Comparison of ENCODE assay signal across 19 cellular contexts in genomic region chr11:76714493-76714892, GRCh38. TPM values are rescaled to one million over a fixed set of nuclear protein-coding genes. Genes with fewer than 3 reads are reported as not detected.
A peak's percentile ranks its signal among the peaks of the same experiment; 100 is the strongest.
DNase-seq lines count a peak whose midpoint lies in the region; ATAC-seq, FAIRE-seq and TF ChIP-seq lines count a peak whose summit lies in the region.
"Had no signal": no experiment of that assay in that cellular context is flagged by ENCODE, and none has a peak within 500 bp of the region (broad histone marks: within the 10 kb centered on the region; RNA-seq: fewer than 3 reads in every experiment).

No MANE protein-coding gene starts in this region.

- H2AFZ ChIP-seq in GM23338 (no peak overlapping the region), K562 (ENCODE audit: low read depth, low read length) (no peak overlapping the region), neural progenitor cell (replicated peaks) (no peak overlapping the region)

- no peaks in the 10 kb centered on the region for H4K20me1 ChIP-seq in GM23338 (replicated peaks; ENCODE audit: insufficient read depth)
- H4K20me1 ChIP-seq in K562 (replicated peaks; ENCODE audit: control insufficient read depth, insufficient read depth, low read length), result no peaks in the 10 kb centered on the region
- H4K20me1 ChIP-seq in neural progenitor cell (ENCODE audit: low read depth), result no peaks in the 10 kb centered on the region
- H4K20me1 ChIP-seq: BLaER1 had no signal

- no TSS peak for BruUV-seq in K562 (replicated peaks; lab: Mats Ljungman, UMichigan)

- peak; percentile 35 to 61 for TF ChIP-seq CTCF in GM23338 (conservative IDR thresholded peaks at IDR 0.05; ENCODE audit: low read depth in 2 of 2)
- TF ChIP-seq CTCF in K562 (IDR thresholded peaks at IDR 0.05 in 2 of 3, conservative IDR thresholded peaks at IDR 0.05 in 1 of 3; ENCODE audit: insufficient read depth in 2 of 3, low read depth in 1 of 3, low read length in 3 of 3), result peak; percentile 22 to 46 (median 43); a peak in 4 of 6 replicates
- peak; percentile 15 for TF ChIP-seq CTCF in neural progenitor cell (IDR thresholded peaks at IDR 0.05)

- H3K27ac Mint-ChIP-seq in GM23338 (no peak overlapping the region), neural progenitor cell (no peak overlapping the region)
- H3K27ac Mint-ChIP-seq: CD8-positive, alpha-beta T cell had no signal

- H3K36me3 ChIP-seq in GM23338 (ENCODE audit: insufficient read depth) (no peaks in the 10 kb centered on the region), K562 (ENCODE audit: control insufficient read depth, insufficient read depth, low read length) (no peaks in the 10 kb centered on the region), neural progenitor cell (no peaks in the 10 kb centered on the region)
- H3K36me3 ChIP-seq: BLaER1, Peyer's patch, SJSA1 had no signal

- no peak overlapping the region for H3K9ac ChIP-seq in K562 (ENCODE audit: insufficient read depth in 1 of 2, low read depth in 2 of 2, low read length in 2 of 2)
- H3K9ac ChIP-seq in neural progenitor cell, result no peak overlapping the region
- H3K9ac ChIP-seq: BLaER1 had no signal

- in situ Hi-C loops in K562 (cut with MboI), result no loop called here

- peak; percentile 27 to 65 for TF ChIP-seq RAD21 in K562 (CRISPR knock-in tag; conservative IDR thresholded peaks at IDR 0.05 in 1 of 2, IDR thresholded peaks at IDR 0.05 in 1 of 2)

- H3K27me3 ChIP-seq in GM23338 (ENCODE audit: insufficient read depth) (no peaks in the 10 kb centered on the region), K562 (ENCODE audit: control insufficient read depth in 2 of 2, insufficient read depth in 2 of 2, low read length in 2 of 2) (no peaks in the 10 kb centered on the region), neural progenitor cell (no peaks in the 10 kb centered on the region)
- H3K27me3 ChIP-seq: BLaER1, Peyer's patch, SJSA1 had no signal

- H3K27ac ChIP-seq in GM23338 (ENCODE audit: low read depth), result no peak overlapping the region
- H3K27ac ChIP-seq in K562 (ENCODE audit: extremely low read depth, low read depth, low read length), result no peak overlapping the region
- H3K27ac ChIP-seq in neural progenitor cell, result no peak overlapping the region
- H3K27ac ChIP-seq in caudate nucleus (ENCODE audit: low read depth, low read length), result no peak overlapping the region
- H3K27ac ChIP-seq: A549, BLaER1, Peyer's patch, SJSA1 had no signal

- CTCF ChIA-PET in K562 (lab: Yijun Ruan, JAX; ENCODE audit: low intra/inter-chr PET ratio), result interaction anchor here (0.6 kb wide), 1 partner anchor 116 kb away, joined by 3 read pairs; no protein-coding TSS in a partner anchor

- no peak overlapping the region for H3K4me2 ChIP-seq in GM23338
- H3K4me2 ChIP-seq in K562 (ENCODE audit: insufficient read depth, low read length), result no peak overlapping the region
- no peak overlapping the region for H3K4me2 ChIP-seq in neural progenitor cell
- H3K4me2 ChIP-seq: A549, BLaER1 had no signal

- H3K4me1 Mint-ChIP-seq in GM23338 (no peaks in the 10 kb centered on the region), neural progenitor cell (no peaks in the 10 kb centered on the region)

- no peak overlapping the region for H3K4me3 ChIP-seq in GM23338
- H3K4me3 ChIP-seq in K562, result no peak overlapping the region
- H3K4me3 ChIP-seq in neural progenitor cell, result no peak overlapping the region
- H3K4me3 ChIP-seq: A549, BLaER1, Peyer's patch, SJSA1 had no signal

- H3K9me3 ChIP-seq in K562 (replicated peaks; ENCODE audit: control insufficient read depth, insufficient read depth, low read depth, low read length), result no peaks in the 10 kb centered on the region
- H3K9me3 ChIP-seq in neural progenitor cell (ENCODE audit: low read depth), result no peaks in the 10 kb centered on the region
- H3K9me3 ChIP-seq: A549, BLaER1, Peyer's patch, SJSA1 had no signal

- no peak for TF ChIP-seq POLR2A in K562 (conservative IDR thresholded peaks at IDR 0.05)

- H3K4me1 ChIP-seq in GM23338 (ENCODE audit: insufficient read depth) (no peaks in the 10 kb centered on the region), K562 (replicated peaks in 1 of 2; ENCODE audit: control insufficient read depth in 2 of 2, insufficient read depth in 2 of 2, low read length in 2 of 2) (peaks cover 0 to 15% of the 10 kb centered on the region in 2 experiments; a peak in 2 of 5 replicates), neural progenitor cell (no peaks in the 10 kb centered on the region)
- H3K4me1 ChIP-seq: A549, BLaER1, Peyer's patch, SJSA1 had no signal

- H3K9me3 Mint-ChIP-seq in GM23338 (no peaks in the 10 kb centered on the region), neural progenitor cell (no peaks in the 10 kb centered on the region)
- H3K9me3 Mint-ChIP-seq: CD8-positive, alpha-beta T cell had no signal

- 0% methylated on average over 2 of the region's 3 CpGs for WGBS in K562 (ENCODE audit: insufficient coverage, low coverage, missing lambda C conversion rate)

- TF ChIP-seq EP300 in K562 (IDR thresholded peaks at IDR 0.05; ENCODE audit: low read length), result no peak

- H3K27me3 Mint-ChIP-seq in GM23338 (ENCODE audit: insufficient read depth, low read depth, poor library complexity) (peaks cover 9% of the 10 kb centered on the region), neural progenitor cell (ENCODE audit: insufficient read depth, low read depth) (peaks cover 10% of the 10 kb centered on the region)

- H3K9me2 ChIP-seq in GM23338 (ENCODE audit: insufficient read depth), result no peaks in the 10 kb centered on the region

- no peaks in the 10 kb centered on the region for H3F3A ChIP-seq in GM23338 (replicated peaks; ENCODE audit: low read depth)
- H3F3A ChIP-seq in neural progenitor cell (ENCODE audit: low read depth), result no peaks in the 10 kb centered on the region

- DNase-seq in GM23338 (ENCODE audit: low spot score) (no peak), NAMALWA (ENCODE audit: low spot score) (peak; percentile 15), K562 (ENCODE audit: extremely low read depth in 1 of 4, low spot score in 3 of 4) (no peak), neural progenitor cell (ENCODE audit: low spot score) (no peak), caudate nucleus (lab: John Stamatoyannopoulos, UW) (no peak), NCI-H226 (no peak)
- DNase-seq: Calu3; CD8-positive, alpha-beta T cell; NCI-H1694 treated with DMSO at 0.1 percent for 48 hours; NCI-H2107; NCI-H524; Peyer's patch had no signal

- ATAC-seq in GM23338, result no peak
- peak; percentile 61 for ATAC-seq in K562
- ATAC-seq in GM21526 (IDR thresholded peaks at IDR 0.05; ENCODE audit: low FRiP score, unreplicated experiment), result no peak
- ATAC-seq: CD8-positive, alpha-beta T cell had no signal

- no peak for FAIRE-seq in K562 (lab: Jason Lieb, UNC)
- FAIRE-seq: A549, GM12892, GM18507, H54 had no signal

- intact Hi-C loops in K562 (cut with micrococcal nuclease), result no loop called here

- H3K4me3 Mint-ChIP-seq in GM23338 (no peak overlapping the region), neural progenitor cell (no peak overlapping the region)
- H3K4me3 Mint-ChIP-seq: CD8-positive, alpha-beta T cell had no signal

- H3K9me1 ChIP-seq in K562 (ENCODE audit: control insufficient read depth, insufficient read depth, low read length), result no peaks in the 10 kb centered on the region

- H3K36me3 Mint-ChIP-seq in GM23338 (ENCODE audit: low read depth) (no peaks in the 10 kb centered on the region), neural progenitor cell (no peaks in the 10 kb centered on the region)
- H3K36me3 Mint-ChIP-seq: CD8-positive, alpha-beta T cell had no signal

- H3K79me2 ChIP-seq in GM23338 (replicated peaks; ENCODE audit: insufficient read depth), result no peaks in the 10 kb centered on the region
- H3K79me2 ChIP-seq in K562 (ENCODE audit: control insufficient read depth, insufficient read depth, low read length), result no peaks in the 10 kb centered on the region
- H3K79me2 ChIP-seq in neural progenitor cell (ENCODE audit: low read depth), result no peaks in the 10 kb centered on the region

- POLR2A ChIA-PET in K562 (lab: Yijun Ruan, JAX), result interaction anchor here (0.6 to 1.1 kb wide), 2 partner anchors 9 to 111 kb away, joined by 3 read pairs; no protein-coding TSS in a partner anchor

TF ChIP-seq in GM23338, 12 proteins besides CTCF, POLR2A, EP300 and RAD21 (continues in another document):
- no peak for TF ChIP-seq NANOG (IDR thresholded peaks at IDR 0.05; ENCODE audit: borderline replicate concordance)

TF ChIP-seq in K562, 482 proteins besides CTCF, POLR2A, EP300 and RAD21 (continues in another document):
- TF ChIP-seq DEAF1 (CRISPR knock-in tag; IDR thresholded peaks at IDR 0.05), result peak; percentile 11; the same call in 1 of the 2 replicates

RNA-seq across cellular contexts. Expression of gene LRRC32, which starts 43.9 kb away (rescaled TPM):
- total RNA-seq in GM23338 (2014; rRNA removed; shearing (Covaris generic)), result 0.42 and 0.89 TPM in 2 replicates
- polyA plus RNA-seq in GM23338 (2016; fragmentation: Nextera tagmentation; extraction: Ambion mirVana) (0.52 and 0.58 TPM in 2 replicates), K562 (2011; rRNA removed) (0.10 and 0.47 TPM in 2 replicates), K562 (2014; fragmentation: Illumina TruSeq; extraction: Trizol) (0.18 and 0.44 TPM in 2 replicates), K562 (2014; fragmentation: Nextera tagmentation; extraction: Ambion mirVana) (not detected), K562 (2014; rRNA removed) (0.08 TPM in 1 of 2 replicates, not detected in the other)
- 0.21 and 0.65 TPM in 2 replicates for total RNA-seq in K562 (2011; cell fraction: chromatin; rRNA removed; ENCODE audit: low replicate concordance)
- total RNA-seq in K562 (2011; cell fraction: nucleolus; rRNA removed), result 0.79 and 1.3 TPM in 2 replicates
- total RNA-seq in K562 (2011; cell fraction: nucleoplasm; rRNA removed), result 0.76 and 0.81 TPM in 2 replicates
- total RNA-seq in K562 (2014; rRNA removed) (0.16 and 0.50 TPM in 2 replicates), K562 (2014; rRNA removed; fragmentation: Illumina TruSeq; extraction: Trizol) (0.16 TPM in 1 of 2 replicates, not detected in the other), K562 (2015; rRNA removed; fragmentation: Illumina TruSeq; extraction: Trizol) (not detected in 2 replicates), K562 (2021) (0.20 and 0.31 TPM in 2 replicates), neural progenitor cell (ENCODE audit: low replicate concordance) (0.21 and 1.1 TPM in 2 replicates)
- 0.44 and 0.48 TPM in 2 replicates for polyA plus RNA-seq in K562 (2011; cell fraction: cytosol; rRNA removed)
- polyA plus RNA-seq in K562 (2011; cell fraction: nucleus; rRNA removed), result 0.41 and 0.63 TPM in 2 replicates
- 0.12 and 0.65 TPM in 2 replicates for polyA plus RNA-seq in K562 (2012)
- polyA minus RNA-seq in K562 (2011; rRNA and poly(A)+ RNA removed), result 0.53 and 0.57 TPM in 2 replicates
- 0.55 and 0.67 TPM in 2 replicates for polyA minus RNA-seq in K562 (2011; cell fraction: cytosol; rRNA and poly(A)+ RNA removed)
- polyA minus RNA-seq in K562 (2011; cell fraction: nucleus; rRNA and poly(A)+ RNA removed), result 0.13 and 0.56 TPM in 2 replicates
- total RNA-seq: Calu3 had no signal
